11 cellular contexts compared by ENCODE assay signal in the genomic region with DNA sequence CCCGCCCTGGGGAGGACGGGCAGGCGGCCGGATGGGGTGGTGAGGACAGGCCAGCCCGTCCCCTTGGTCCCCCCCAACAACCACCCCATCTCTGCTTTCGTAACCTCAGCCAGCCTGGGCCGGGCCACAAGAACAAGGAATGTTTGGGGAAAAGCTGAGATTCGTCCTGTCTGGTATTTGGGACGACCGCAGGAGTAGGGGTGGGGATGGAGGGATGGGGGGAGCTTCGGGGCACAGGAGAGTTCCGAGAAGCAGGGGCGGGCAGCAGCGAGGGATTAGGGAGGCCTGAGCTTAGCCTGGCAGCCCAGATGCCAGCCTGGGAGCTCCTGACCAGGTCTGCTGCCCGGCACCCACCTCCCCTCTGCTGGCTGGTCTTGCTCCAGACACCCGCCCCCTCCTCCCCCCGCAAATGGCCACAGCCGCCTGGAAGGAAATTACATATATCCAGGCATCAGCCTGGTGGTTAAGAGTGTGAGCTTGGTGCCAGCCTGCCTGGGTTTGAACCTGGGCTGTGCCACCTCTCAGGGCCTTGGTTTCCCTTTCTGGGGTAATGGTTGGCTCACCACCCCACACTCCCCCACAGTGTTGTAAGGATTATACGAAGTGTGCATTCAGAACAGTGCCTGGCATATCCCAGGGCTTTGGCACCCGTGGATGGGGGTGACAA. TPM values are rescaled to one million over a fixed set of nuclear protein-coding genes. Genes with fewer than 3 reads are reported as not detected.
DNase-seq lines count a peak whose midpoint lies in the region; ATAC-seq and TF ChIP-seq lines count a peak whose summit lies in the region.
"Had no signal": no experiment of that assay in that cellular context is flagged by ENCODE, and none has a peak within 500 bp of the region (broad histone marks: within the 10 kb centered on the region; RNA-seq: fewer than 3 reads in every experiment).

Gene PODNL1 (minus strand): TSS at position 57 of the 667 bp plus-strand sequence. CDS start 236 bp downstream, outside the sequence.

- H3K9me3 ChIP-seq in ES-I3 (ENCODE audit: control insufficient read depth, insufficient read depth, low read length) (no peaks in the 10 kb centered on the region), adipocyte (ENCODE audit: control insufficient read depth, low read length) (no peaks in the 10 kb centered on the region), gastroesophageal sphincter (no peaks in the 10 kb centered on the region)

- TF ChIP-seq EP300 in gastroesophageal sphincter (IDR thresholded peaks at IDR 0.05): no peak

- H3K9ac ChIP-seq in ES-I3 (ENCODE audit: low read depth, low read length) (peak within 1 kb of the TSS; percentile 3; the same call in 1 of the 2 replicates), adipocyte (ENCODE audit: low read length) (peak within 1 kb of the TSS; percentile 37)

- H3K27me3 ChIP-seq in adipocyte (replicated peaks; ENCODE audit: control insufficient read depth, insufficient read depth, low read length): peaks cover 21% of the 10 kb centered on the region
- peaks cover 50% of the 10 kb centered on the region for H3K27me3 ChIP-seq in gastroesophageal sphincter

- TF ChIP-seq POLR2A in gastroesophageal sphincter (IDR thresholded peaks at IDR 0.05): no peak

- H3K36me3 ChIP-seq in ES-I3 (ENCODE audit: insufficient read depth, low read length) (no peaks in the 10 kb centered on the region), adipocyte (ENCODE audit: control insufficient read depth, insufficient read depth, low read length, severe bottlenecking) (no peaks in the 10 kb centered on the region), gastroesophageal sphincter (no peaks in the 10 kb centered on the region)

- H3K27ac ChIP-seq in gastroesophageal sphincter: no peak within 1 kb of the TSS

- TF ChIP-seq CTCF in gastroesophageal sphincter (IDR thresholded peaks at IDR 0.05) (no peak), retinal pigment epithelial cell (conservative IDR thresholded peaks at IDR 0.05; ENCODE audit: low read depth, low read length) (no peak)

- DNase-seq in adipocyte (ENCODE audit: low read depth) (peak; percentile 91), retinal pigment epithelial cell (ENCODE audit: low read depth) (peak; percentile 51), mucosa of gallbladder (ENCODE audit: low spot score) (no peak), RPMI8226 (no peak), NCI-H345 treated with DMSO at 0.1 percent for 48 hours (lab: John Stamatoyannopoulos, UW; ENCODE audit: unreplicated experiment) (no peak), NCI-H526 treated with DMSO at 0.1 percent for 48 hours (lab: John Stamatoyannopoulos, UW) (no peak)
- DNase-seq: DMS53, MM.1S had no signal

- peak within 1 kb of the TSS; percentile 50 for H3K4me3 ChIP-seq in adipocyte (ENCODE audit: low read length)
- peak within 1 kb of the TSS in 1 of 2 donors; percentile 25 for H3K4me3 ChIP-seq in gastroesophageal sphincter
- H3K4me3 ChIP-seq in retinal pigment epithelial cell (ENCODE audit: low read length): peak within 1 kb of the TSS; percentile 57

- ATAC-seq in gastroesophageal sphincter: peak; percentile 51

- 10 to 30% methylated on average over 2 to 4 of the region's 20 CpGs for WGBS in gastroesophageal sphincter (ENCODE audit: low coverage in 1 of 2), 2 donors

- H3K4me1 ChIP-seq in ES-I3 (ENCODE audit: insufficient read depth, low read length) (peaks cover 11% of the 10 kb centered on the region; the same call in 1 of the 2 replicates), adipocyte (ENCODE audit: control insufficient read depth, insufficient read depth, low read length) (peaks cover 6% of the 10 kb centered on the region), gastroesophageal sphincter (peaks cover 0 to 12% (median 0%) of the 10 kb centered on the region in 3 donors)

RNA-seq across cellular contexts. Expression of gene PODNL1, which starts in this region (rescaled TPM):
- total RNA-seq in gastroesophageal sphincter (under 1 TPM in 2 of 4 donors, not detected in 2; 0.62 to 0.67 TPM), mucosa of gallbladder (3.2 TPM)
- total RNA-seq: omental fat pad had no signal

Comparison
In these comparisons a context has a peak if more than half of its experiments do, and no peak if none do; other contexts are left out.
1. Peak in ATAC-seq in gastroesophageal sphincter; RNA of the gene not detected or under 1 TPM.
2. DNase-seq: peak in adipocyte (single experiment) and retinal pigment epithelial cell (single experiment); none in mucosa of gallbladder (single experiment), RPMI8226 (single experiment), NCI-H345 treated with DMSO at 0.1 percent for 48 hours (single experiment) and NCI-H526 treated with DMSO at 0.1 percent for 48 hours (single experiment).